In the genomic region with DNA sequence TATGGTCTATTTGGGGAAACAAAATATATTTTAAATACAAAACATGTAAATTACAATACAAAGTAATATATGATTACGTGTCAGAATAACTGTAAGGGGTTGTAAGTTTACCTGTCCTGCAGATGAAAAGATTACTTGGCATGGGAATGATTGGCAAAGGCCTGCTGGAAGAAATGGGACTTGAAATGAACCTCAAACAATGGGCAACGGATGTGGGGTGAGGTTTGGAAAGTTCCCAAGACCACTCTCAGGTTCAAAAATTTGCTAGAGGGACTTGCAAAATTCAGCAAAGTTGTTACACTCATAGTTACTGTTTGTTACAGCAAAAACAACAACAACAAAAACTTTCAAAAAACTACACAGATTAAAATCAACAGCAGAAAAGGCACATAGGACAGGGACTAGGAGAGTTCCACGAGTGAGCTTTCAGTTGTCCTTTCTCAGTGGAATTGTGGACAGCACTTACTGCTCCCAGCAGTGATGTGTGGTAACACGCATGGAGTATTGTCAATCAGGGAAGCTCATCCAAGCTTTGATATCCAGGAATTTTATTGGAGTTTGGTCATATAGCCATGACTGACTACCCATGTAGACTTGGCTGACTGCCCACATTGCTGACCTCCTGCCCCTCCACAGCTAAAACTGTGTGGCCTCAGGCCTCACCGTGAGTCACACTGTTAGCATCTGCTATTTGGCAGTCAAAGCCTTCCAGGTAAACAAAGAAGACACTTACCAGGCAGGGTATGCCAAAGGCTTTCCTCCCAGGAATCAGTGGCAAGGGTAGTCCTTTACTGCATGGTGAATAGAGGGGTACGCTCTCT, we compare ENCODE assay signal across 1 cellular context.
A peak's percentile ranks its signal among the peaks of the same experiment; 100 is the strongest.
TF ChIP-seq lines count a peak whose summit lies in the region.

No MANE protein-coding gene starts in this region.

TF ChIP-seq in HepG2, 621 proteins besides CTCF, POLR2A, EP300 and RAD21 (continued from another document and continues in another):
- TF ChIP-seq, protein P1, sequence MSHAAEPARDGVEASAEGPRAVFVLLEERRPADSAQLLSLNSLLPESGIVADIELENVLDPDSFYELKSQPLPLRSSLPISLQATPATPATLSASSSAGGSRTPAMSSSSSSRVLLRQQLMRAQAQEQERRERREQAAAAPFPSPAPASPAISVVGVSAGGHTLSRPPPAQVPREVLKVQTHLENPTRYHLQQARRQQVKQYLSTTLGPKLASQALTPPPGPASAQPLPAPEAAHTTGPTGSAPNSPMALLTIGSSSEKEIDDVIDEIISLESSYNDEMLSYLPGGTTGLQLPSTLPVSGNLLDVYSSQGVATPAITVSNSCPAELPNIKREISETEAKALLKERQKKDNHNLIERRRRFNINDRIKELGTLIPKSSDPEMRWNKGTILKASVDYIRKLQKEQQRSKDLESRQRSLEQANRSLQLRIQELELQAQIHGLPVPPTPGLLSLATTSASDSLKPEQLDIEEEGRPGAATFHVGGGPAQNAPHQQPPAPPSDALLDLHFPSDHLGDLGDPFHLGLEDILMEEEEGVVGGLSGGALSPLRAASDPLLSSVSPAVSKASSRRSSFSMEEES (CRISPR knock-in tag; IDR thresholded peaks at IDR 0.05), result no peak
- TF ChIP-seq ZBTB20 (CRISPR knock-in tag; IDR thresholded peaks at IDR 0.05; ENCODE audit: borderline replicate concordance, low read depth), result peak; percentile 81; the same call in 1 of the 2 replicates
- no peak for TF ChIP-seq HOXD1 (CRISPR knock-in tag; IDR thresholded peaks at IDR 0.05)
- 0 out of 2 replicates have a peak, but pooled peaks have one; percentile 58 for TF ChIP-seq GLI4 (CRISPR knock-in tag; IDR thresholded peaks at IDR 0.05; ENCODE audit: borderline replicate concordance)
- no peak for TF ChIP-seq MAF1 (CRISPR knock-in tag; IDR thresholded peaks at IDR 0.05; ENCODE audit: borderline replicate concordance)
- no peak for TF ChIP-seq MTF2 (CRISPR knock-in tag; IDR thresholded peaks at IDR 0.05; ENCODE audit: borderline replicate concordance)
- TF ChIP-seq ELF4 (CRISPR knock-in tag; IDR thresholded peaks at IDR 0.05; ENCODE audit: borderline replicate concordance), result no peak
- no peak for TF ChIP-seq SYNCRIP (IDR thresholded peaks at IDR 0.05; ENCODE audit: insufficient read depth, low read depth, low read length)
- TF ChIP-seq RFX1 (IDR thresholded peaks at IDR 0.05), result no peak
- no peak for TF ChIP-seq ETV6 (CRISPR knock-in tag; conservative IDR thresholded peaks at IDR 0.05)
- TF ChIP-seq ZNF660 (CRISPR knock-in tag; IDR thresholded peaks at IDR 0.05; ENCODE audit: borderline replicate concordance, low read depth), result no peak
- no peak for TF ChIP-seq MEIS1 (CRISPR knock-in tag; IDR thresholded peaks at IDR 0.05; ENCODE audit: borderline replicate concordance)
- TF ChIP-seq ARID2 (CRISPR knock-in tag; IDR thresholded peaks at IDR 0.05; ENCODE audit: borderline replicate concordance), result no peak
- TF ChIP-seq MZF1 (CRISPR knock-in tag; IDR thresholded peaks at IDR 0.05; ENCODE audit: borderline replicate concordance), result no peak
- TF ChIP-seq ZNF576 (CRISPR knock-in tag; IDR thresholded peaks at IDR 0.05), result no peak
- TF ChIP-seq REL (CRISPR knock-in tag; conservative IDR thresholded peaks at IDR 0.05), result no peak
- TF ChIP-seq, protein P2, sequence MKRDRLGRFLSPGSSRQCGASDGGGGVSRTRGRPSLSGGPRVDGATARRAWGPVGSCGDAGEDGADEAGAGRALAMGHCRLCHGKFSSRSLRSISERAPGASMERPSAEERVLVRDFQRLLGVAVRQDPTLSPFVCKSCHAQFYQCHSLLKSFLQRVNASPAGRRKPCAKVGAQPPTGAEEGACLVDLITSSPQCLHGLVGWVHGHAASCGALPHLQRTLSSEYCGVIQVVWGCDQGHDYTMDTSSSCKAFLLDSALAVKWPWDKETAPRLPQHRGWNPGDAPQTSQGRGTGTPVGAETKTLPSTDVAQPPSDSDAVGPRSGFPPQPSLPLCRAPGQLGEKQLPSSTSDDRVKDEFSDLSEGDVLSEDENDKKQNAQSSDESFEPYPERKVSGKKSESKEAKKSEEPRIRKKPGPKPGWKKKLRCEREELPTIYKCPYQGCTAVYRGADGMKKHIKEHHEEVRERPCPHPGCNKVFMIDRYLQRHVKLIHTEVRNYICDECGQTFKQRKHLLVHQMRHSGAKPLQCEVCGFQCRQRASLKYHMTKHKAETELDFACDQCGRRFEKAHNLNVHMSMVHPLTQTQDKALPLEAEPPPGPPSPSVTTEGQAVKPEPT (CRISPR knock-in tag; IDR thresholded peaks at IDR 0.05; ENCODE audit: low read depth), result no peak
- no peak for TF ChIP-seq CAMTA2 (CRISPR knock-in tag; IDR thresholded peaks at IDR 0.05; ENCODE audit: borderline replicate concordance)
- no peak for TF ChIP-seq SRF (IDR thresholded peaks at IDR 0.05; ENCODE audit: low read depth, low read length)
- TF ChIP-seq, protein P3, sequence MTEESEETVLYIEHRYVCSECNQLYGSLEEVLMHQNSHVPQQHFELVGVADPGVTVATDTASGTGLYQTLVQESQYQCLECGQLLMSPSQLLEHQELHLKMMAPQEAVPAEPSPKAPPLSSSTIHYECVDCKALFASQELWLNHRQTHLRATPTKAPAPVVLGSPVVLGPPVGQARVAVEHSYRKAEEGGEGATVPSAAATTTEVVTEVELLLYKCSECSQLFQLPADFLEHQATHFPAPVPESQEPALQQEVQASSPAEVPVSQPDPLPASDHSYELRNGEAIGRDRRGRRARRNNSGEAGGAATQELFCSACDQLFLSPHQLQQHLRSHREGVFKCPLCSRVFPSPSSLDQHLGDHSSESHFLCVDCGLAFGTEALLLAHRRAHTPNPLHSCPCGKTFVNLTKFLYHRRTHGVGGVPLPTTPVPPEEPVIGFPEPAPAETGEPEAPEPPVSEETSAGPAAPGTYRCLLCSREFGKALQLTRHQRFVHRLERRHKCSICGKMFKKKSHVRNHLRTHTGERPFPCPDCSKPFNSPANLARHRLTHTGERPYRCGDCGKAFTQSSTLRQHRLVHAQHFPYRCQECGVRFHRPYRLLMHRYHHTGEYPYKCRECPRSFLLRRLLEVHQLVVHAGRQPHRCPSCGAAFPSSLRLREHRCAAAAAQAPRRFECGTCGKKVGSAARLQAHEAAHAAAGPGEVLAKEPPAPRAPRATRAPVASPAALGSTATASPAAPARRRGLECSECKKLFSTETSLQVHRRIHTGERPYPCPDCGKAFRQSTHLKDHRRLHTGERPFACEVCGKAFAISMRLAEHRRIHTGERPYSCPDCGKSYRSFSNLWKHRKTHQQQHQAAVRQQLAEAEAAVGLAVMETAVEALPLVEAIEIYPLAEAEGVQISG (CRISPR knock-in tag; IDR thresholded peaks at IDR 0.05), result no peak
- no peak for TF ChIP-seq AGO2 (optimal IDR thresholded peaks at IDR 0.05; ENCODE audit: low read depth, low read length)
- peak; percentile 86 for TF ChIP-seq SAP130 (CRISPR knock-in tag; IDR thresholded peaks at IDR 0.05; ENCODE audit: low read depth)
- no peak for TF ChIP-seq ZNF616 (CRISPR knock-in tag; IDR thresholded peaks at IDR 0.05; ENCODE audit: low read depth)
- no peak; the same call in 1 of the 2 replicates for TF ChIP-seq ATF7-NPFF (CRISPR knock-in tag; IDR thresholded peaks at IDR 0.05; ENCODE audit: low read depth)
- TF ChIP-seq HNF1A (IDR thresholded peaks at IDR 0.05; ENCODE audit: low read depth), result no peak
- TF ChIP-seq HNF1A (CRISPR knock-in tag; IDR thresholded peaks at IDR 0.05; ENCODE audit: borderline replicate concordance), result no peak
- no peak for TF ChIP-seq ZNF775 (CRISPR knock-in tag; IDR thresholded peaks at IDR 0.05; ENCODE audit: borderline replicate concordance)
- TF ChIP-seq IKZF1 (IDR thresholded peaks at IDR 0.05), result no peak
- TF ChIP-seq TSC22D2 (CRISPR knock-in tag; IDR thresholded peaks at IDR 0.05; ENCODE audit: borderline replicate concordance), result no peak
- no peak for TF ChIP-seq ZNF335 (CRISPR knock-in tag; IDR thresholded peaks at IDR 0.05)
- no peak for TF ChIP-seq CEBPG (CRISPR knock-in tag; IDR thresholded peaks at IDR 0.05)
- TF ChIP-seq MEIS2 (CRISPR knock-in tag; IDR thresholded peaks at IDR 0.05), result no peak
- TF ChIP-seq FOXO1 (CRISPR knock-in tag; IDR thresholded peaks at IDR 0.05), result peak; percentile 87; the same call in 1 of the 2 replicates
- TF ChIP-seq, protein P4, sequence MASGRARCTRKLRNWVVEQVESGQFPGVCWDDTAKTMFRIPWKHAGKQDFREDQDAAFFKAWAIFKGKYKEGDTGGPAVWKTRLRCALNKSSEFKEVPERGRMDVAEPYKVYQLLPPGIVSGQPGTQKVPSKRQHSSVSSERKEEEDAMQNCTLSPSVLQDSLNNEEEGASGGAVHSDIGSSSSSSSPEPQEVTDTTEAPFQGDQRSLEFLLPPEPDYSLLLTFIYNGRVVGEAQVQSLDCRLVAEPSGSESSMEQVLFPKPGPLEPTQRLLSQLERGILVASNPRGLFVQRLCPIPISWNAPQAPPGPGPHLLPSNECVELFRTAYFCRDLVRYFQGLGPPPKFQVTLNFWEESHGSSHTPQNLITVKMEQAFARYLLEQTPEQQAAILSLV (CRISPR knock-in tag; IDR thresholded peaks at IDR 0.05; ENCODE audit: borderline replicate concordance), result no peak
- no peak for TF ChIP-seq ZBTB38 (CRISPR knock-in tag; IDR thresholded peaks at IDR 0.05)
- no peak for TF ChIP-seq ZNF260 (CRISPR knock-in tag; IDR thresholded peaks at IDR 0.05; ENCODE audit: borderline replicate concordance, low read depth)
- TF ChIP-seq, protein P5, sequence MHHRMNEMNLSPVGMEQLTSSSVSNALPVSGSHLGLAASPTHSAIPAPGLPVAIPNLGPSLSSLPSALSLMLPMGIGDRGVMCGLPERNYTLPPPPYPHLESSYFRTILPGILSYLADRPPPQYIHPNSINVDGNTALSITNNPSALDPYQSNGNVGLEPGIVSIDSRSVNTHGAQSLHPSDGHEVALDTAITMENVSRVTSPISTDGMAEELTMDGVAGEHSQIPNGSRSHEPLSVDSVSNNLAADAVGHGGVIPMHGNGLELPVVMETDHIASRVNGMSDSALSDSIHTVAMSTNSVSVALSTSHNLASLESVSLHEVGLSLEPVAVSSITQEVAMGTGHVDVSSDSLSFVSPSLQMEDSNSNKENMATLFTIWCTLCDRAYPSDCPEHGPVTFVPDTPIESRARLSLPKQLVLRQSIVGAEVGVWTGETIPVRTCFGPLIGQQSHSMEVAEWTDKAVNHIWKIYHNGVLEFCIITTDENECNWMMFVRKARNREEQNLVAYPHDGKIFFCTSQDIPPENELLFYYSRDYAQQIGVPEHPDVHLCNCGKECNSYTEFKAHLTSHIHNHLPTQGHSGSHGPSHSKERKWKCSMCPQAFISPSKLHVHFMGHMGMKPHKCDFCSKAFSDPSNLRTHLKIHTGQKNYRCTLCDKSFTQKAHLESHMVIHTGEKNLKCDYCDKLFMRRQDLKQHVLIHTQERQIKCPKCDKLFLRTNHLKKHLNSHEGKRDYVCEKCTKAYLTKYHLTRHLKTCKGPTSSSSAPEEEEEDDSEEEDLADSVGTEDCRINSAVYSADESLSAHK (CRISPR knock-in tag; IDR thresholded peaks at IDR 0.05; ENCODE audit: borderline replicate concordance), result no peak
- TF ChIP-seq, protein P6, sequence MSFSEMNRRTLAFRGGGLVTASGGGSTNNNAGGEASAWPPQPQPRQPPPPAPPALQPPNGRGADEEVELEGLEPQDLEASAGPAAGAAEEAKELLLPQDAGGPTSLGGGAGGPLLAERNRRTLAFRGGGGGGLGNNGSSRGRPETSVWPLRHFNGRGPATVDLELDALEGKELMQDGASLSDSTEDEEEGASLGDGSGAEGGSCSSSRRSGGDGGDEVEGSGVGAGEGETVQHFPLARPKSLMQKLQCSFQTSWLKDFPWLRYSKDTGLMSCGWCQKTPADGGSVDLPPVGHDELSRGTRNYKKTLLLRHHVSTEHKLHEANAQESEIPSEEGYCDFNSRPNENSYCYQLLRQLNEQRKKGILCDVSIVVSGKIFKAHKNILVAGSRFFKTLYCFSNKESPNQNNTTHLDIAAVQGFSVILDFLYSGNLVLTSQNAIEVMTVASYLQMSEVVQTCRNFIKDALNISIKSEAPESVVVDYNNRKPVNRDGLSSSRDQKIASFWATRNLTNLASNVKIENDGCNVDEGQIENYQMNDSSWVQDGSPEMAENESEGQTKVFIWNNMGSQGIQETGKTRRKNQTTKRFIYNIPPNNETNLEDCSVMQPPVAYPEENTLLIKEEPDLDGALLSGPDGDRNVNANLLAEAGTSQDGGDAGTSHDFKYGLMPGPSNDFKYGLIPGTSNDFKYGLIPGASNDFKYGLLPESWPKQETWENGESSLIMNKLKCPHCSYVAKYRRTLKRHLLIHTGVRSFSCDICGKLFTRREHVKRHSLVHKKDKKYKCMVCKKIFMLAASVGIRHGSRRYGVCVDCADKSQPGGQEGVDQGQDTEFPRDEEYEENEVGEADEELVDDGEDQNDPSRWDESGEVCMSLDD (CRISPR knock-in tag; IDR thresholded peaks at IDR 0.05; ENCODE audit: borderline replicate concordance), result no peak
- TF ChIP-seq ZNF747 (CRISPR knock-in tag; IDR thresholded peaks at IDR 0.05; ENCODE audit: borderline replicate concordance), result no peak
- no peak for TF ChIP-seq SP5 (CRISPR knock-in tag; IDR thresholded peaks at IDR 0.05; ENCODE audit: borderline replicate concordance, low read depth)
